Comparison of ENCODE assay signal across 11 cellular contexts in genomic region chr2:30238143-30238800, GRCh38. TPM values are rescaled to one million over a fixed set of nuclear protein-coding genes. Genes with fewer than 3 reads are reported as not detected.
DNase-seq lines count a peak whose midpoint lies in the region; ATAC-seq and TF ChIP-seq lines count a peak whose summit lies in the region.
"Had no signal": no experiment of that assay in that cellular context is flagged by ENCODE, and none has a peak within 500 bp of the region (broad histone marks: within the 10 kb centered on the region; RNA-seq: fewer than 3 reads in every experiment).

No MANE protein-coding gene starts in this region.

- H3K9me3 Mint-ChIP-seq in CD4-positive, alpha-beta T cell: no peaks in the 10 kb centered on the region

- CTCF ChIA-PET in CD4-positive, alpha-beta T cell (lab: Charles Lee): interaction anchor here (0.8 to 9.3 kb wide), 15 partner anchors 11 to 208 kb away, joined by 3 to 46 read pairs (median 10); no protein-coding TSS in a partner anchor

- peak overlapping the region; percentile 99 for H3K27ac Mint-ChIP-seq in CD4-positive, alpha-beta T cell

- no peak for TF ChIP-seq POLR2A in Peyer's patch (IDR thresholded peaks at IDR 0.05)
- no peak for TF ChIP-seq POLR2A in sigmoid colon (IDR thresholded peaks at IDR 0.05)

- no peak for TF ChIP-seq EP300 in sigmoid colon (IDR thresholded peaks at IDR 0.05)

- no peaks in the 10 kb centered on the region for H3K9me2 ChIP-seq in Karpas-422 (replicated peaks; ENCODE audit: insufficient read depth, low read length)

- H4K20me1 ChIP-seq in Karpas-422 (ENCODE audit: insufficient read depth, low read depth, low read length): no peaks in the 10 kb centered on the region

- peak overlapping the region; percentile 23 for H3K27ac ChIP-seq in CD4-positive, alpha-beta T cell (ENCODE audit: low read depth, low read length)
- H3K27ac ChIP-seq in Peyer's patch (peak overlapping the region in 3 of 4 donors; percentile 38 to 53 (median 38)), esophagus (ENCODE audit: low read depth in 2 of 2, low read length in 1 of 2) (peak overlapping the region; percentile 26 to 33), sigmoid colon (peak overlapping the region; percentile 50 to 93 (median 86)), Karpas-422 (ENCODE audit: low read length) (no peak overlapping the region)
- H3K27ac ChIP-seq: right lobe of liver had no signal

- H3K4me3 ChIP-seq in Peyer's patch (no peak overlapping the region), esophagus (ENCODE audit: low read depth in 1 of 2, low read length in 2 of 2) (no peak overlapping the region), sigmoid colon (no peak overlapping the region), Karpas-422 (ENCODE audit: low read length) (no peak overlapping the region)
- H3K4me3 ChIP-seq: right lobe of liver had no signal

- no peak overlapping the region for H3K4me2 ChIP-seq in Karpas-422 (ENCODE audit: low read depth, low read length, poor library complexity, severe bottlenecking)

- WGBS in esophagus, 2 donors: 81 to 87% methylated on average over 11 of the region's 11 CpGs
- 75 to 86% methylated on average over 11 of the region's 11 CpGs for WGBS in sigmoid colon, 2 donors

- ATAC-seq in CD4-positive, alpha-beta T cell (ENCODE audit: poor library complexity): no peak
- no peak for ATAC-seq in HG03442 (IDR thresholded peaks at IDR 0.05; ENCODE audit: unreplicated experiment)

- H3K79me2 ChIP-seq in Karpas-422 (ENCODE audit: low read length): no peaks in the 10 kb centered on the region

- no peaks in the 10 kb centered on the region for H3K27me3 Mint-ChIP-seq in CD4-positive, alpha-beta T cell

- H3K36me3 Mint-ChIP-seq in CD4-positive, alpha-beta T cell (ENCODE audit: low read depth): peaks cover 98% of the 10 kb centered on the region

- TF ChIP-seq CTCF in CD4-positive, alpha-beta T cell (IDR thresholded peaks at IDR 0.05): no peak
- TF ChIP-seq CTCF in Peyer's patch (IDR thresholded peaks at IDR 0.05): no peak
- TF ChIP-seq CTCF in sigmoid colon (IDR thresholded peaks at IDR 0.05): no peak

- H3K36me3 ChIP-seq in Peyer's patch (no peaks in the 10 kb centered on the region), esophagus (ENCODE audit: control insufficient read depth in 2 of 2, insufficient read depth in 2 of 2, low read length in 1 of 2) (no peaks in the 10 kb centered on the region), sigmoid colon (no peaks in the 10 kb centered on the region), Karpas-422 (ENCODE audit: insufficient read depth, low read length) (no peaks in the 10 kb centered on the region)
- H3K36me3 ChIP-seq: right lobe of liver had no signal

- POLR2A ChIA-PET in CD4-positive, alpha-beta T cell (lab: Charles Lee): interaction anchor here (0.6 to 15.7 kb wide), 13 partner anchors 9 to 1647 kb away, joined by 3 to 373 read pairs (median 6); partner anchors contain the start of gene YPEL5

- H3K4me1 ChIP-seq in Peyer's patch: peaks cover 0 to 37% (median 17%) of the 10 kb centered on the region in 4 donors
- H3K4me1 ChIP-seq in esophagus (ENCODE audit: control insufficient read depth in 2 of 2, insufficient read depth in 2 of 2, low read length in 1 of 2): peaks cover 0 to 6% of the 10 kb centered on the region in 2 donors
- H3K4me1 ChIP-seq in sigmoid colon: peaks cover 0 to 66% (median 57%) of the 10 kb centered on the region in 4 donors
- no peaks in the 10 kb centered on the region for H3K4me1 ChIP-seq in Karpas-422 (ENCODE audit: low read length)

- DNase-seq in CD4-positive, alpha-beta T cell: no peak
- DNase-seq in Peyer's patch (peak in 1 of 3 donors; percentile 14), sigmoid colon (peak; percentile 58), Karpas-422 (no peak), NCI-H446 (lab: John Stamatoyannopoulos, UW) (no peak)
- no peak for DNase-seq in central memory CD4-positive, alpha-beta T cell
- DNase-seq: Calu3, foreskin melanocyte, right lobe of liver had no signal

- peaks cover 96% of the 10 kb centered on the region for H3K4me1 Mint-ChIP-seq in CD4-positive, alpha-beta T cell (ENCODE audit: low read depth)

- intact Hi-C loops in CD4-positive, alpha-beta T cell (cut with DNase I, micrococcal nuclease): loop anchor here (2.0 to 10.0 kb wide), 2 partner anchors 15 to 237 kb away; no protein-coding TSS in a partner anchor
- intact Hi-C loops in sigmoid colon (cut with DNase I): no loop called here

- H3K9ac ChIP-seq in Karpas-422 (ENCODE audit: low read length): no peak overlapping the region

- H2AFZ ChIP-seq in Karpas-422 (ENCODE audit: low read length): no peak overlapping the region

- H3K9me3 ChIP-seq in CD4-positive, alpha-beta T cell (ENCODE audit: control insufficient read depth, low read length): no peaks in the 10 kb centered on the region
- H3K9me3 ChIP-seq in Peyer's patch (no peaks in the 10 kb centered on the region), esophagus (ENCODE audit: control insufficient read depth in 2 of 2, insufficient read depth in 1 of 2, low read depth in 1 of 2, low read length in 1 of 2) (no peaks in the 10 kb centered on the region), sigmoid colon (no peaks in the 10 kb centered on the region), Karpas-422 (ENCODE audit: low read length) (no peaks in the 10 kb centered on the region)
- H3K9me3 ChIP-seq: right lobe of liver had no signal

- H3K27me3 ChIP-seq in CD4-positive, alpha-beta T cell (ENCODE audit: control insufficient read depth, insufficient read depth, low read length): no peaks in the 10 kb centered on the region
- H3K27me3 ChIP-seq in Peyer's patch (no peaks in the 10 kb centered on the region), esophagus (ENCODE audit: control insufficient read depth in 1 of 2, insufficient read depth in 2 of 2, low read length in 2 of 2) (no peaks in the 10 kb centered on the region), sigmoid colon (no peaks in the 10 kb centered on the region), Karpas-422 (ENCODE audit: low read length) (no peaks in the 10 kb centered on the region)
- H3K27me3 ChIP-seq: right lobe of liver had no signal

- peak overlapping the region; percentile 93 for H3K4me3 Mint-ChIP-seq in CD4-positive, alpha-beta T cell

RNA-seq across cellular contexts. Expression of gene LBH, which starts 6.9 kb away (rescaled TPM):
- total RNA-seq in CD4-positive, alpha-beta T cell: 100 to 1,000 TPM; 131 to 135 TPM
- total RNA-seq in Peyer's patch: 10 to 100 TPM; 10.9 to 44.6 (median 14.8) TPM
- polyA plus RNA-seq in esophagus: 1 to 10 TPM; 3.1 to 4.5 TPM
- 10 to 100 TPM; 11.4 to 25.0 (median 22.2) TPM for total RNA-seq in sigmoid colon
- 10 to 100 TPM in 1 of 3 donors, 1 to 10 TPM in 2; 4.2 to 51.8 (median 5.3) TPM for polyA plus RNA-seq in sigmoid colon
- total RNA-seq in Karpas-422 (2014; rRNA removed; shearing (Covaris generic); ENCODE audit: low replicate concordance): 7.1 and 17.5 TPM in 2 replicates
